15 cellular contexts compared by ENCODE assay signal in genomic region chr4:7159923-7160322, GRCh38. TPM values are rescaled to one million over a fixed set of nuclear protein-coding genes. Genes with fewer than 3 reads are reported as not detected.
"Had no signal": no experiment of that assay in that cellular context is flagged by ENCODE, and none has a peak within 500 bp of the region (broad histone marks: within the 10 kb centered on the region; RNA-seq: fewer than 3 reads in every experiment).

No MANE protein-coding gene starts in this region.

- H3K9me3 ChIP-seq: ascending aorta, gastrocnemius medialis, heart right ventricle, thyroid gland had no signal

- H3K4me3 Mint-ChIP-seq: activated CD4-positive, alpha-beta memory T cell treated with anti-CD3 and anti-CD28 coated beads for 36 hours; activated naive CD8-positive, alpha-beta T cell treated with anti-CD3 and anti-CD28 coated beads, Interleukin-2, amount 10 ng/mL, durations not matched to agents 7 days and 5 days; natural killer cell; T-cell had no signal

- H3K27ac ChIP-seq: ascending aorta, cardiac muscle cell, coronary artery, gastrocnemius medialis, heart right ventricle, thyroid gland had no signal

- H3K27ac Mint-ChIP-seq: activated CD4-positive, alpha-beta memory T cell treated with anti-CD3 and anti-CD28 coated beads for 36 hours; activated naive CD8-positive, alpha-beta T cell treated with anti-CD3 and anti-CD28 coated beads, Interleukin-2, amount 10 ng/mL, durations not matched to agents 7 days and 5 days; natural killer cell; T-cell had no signal

- H3K9me3 Mint-ChIP-seq: activated CD4-positive, alpha-beta memory T cell treated with anti-CD3 and anti-CD28 coated beads for 36 hours; activated naive CD8-positive, alpha-beta T cell treated with anti-CD3 and anti-CD28 coated beads, Interleukin-2, amount 10 ng/mL, durations not matched to agents 7 days and 5 days; natural killer cell; T-cell had no signal

- H3K27me3 ChIP-seq: ascending aorta, cardiac muscle cell, gastrocnemius medialis, heart right ventricle, thyroid gland had no signal

- H3K4me1 ChIP-seq: ascending aorta, gastrocnemius medialis had no signal

- DNase-seq: activated T-cell treated with anti-CD3 and anti-CD28 coated beads, Interleukin-2, amount 50 U/mL, for 48 hours; effector memory CD4-positive, alpha-beta T cell; heart right ventricle; mammary epithelial cell; natural killer cell; T1000; thyroid gland had no signal

- ATAC-seq: gastrocnemius medialis, natural killer cell, T-cell had no signal

- H3K4me3 ChIP-seq: ascending aorta, cardiac muscle cell, coronary artery, gastrocnemius medialis, heart right ventricle, thyroid gland had no signal

- H3K4me1 Mint-ChIP-seq: T-cell had no signal

- H3K36me3 Mint-ChIP-seq: activated CD4-positive, alpha-beta memory T cell treated with anti-CD3 and anti-CD28 coated beads for 36 hours; activated naive CD8-positive, alpha-beta T cell treated with anti-CD3 and anti-CD28 coated beads, Interleukin-2, amount 10 ng/mL, durations not matched to agents 7 days and 5 days; natural killer cell; T-cell had no signal

- H3K36me3 ChIP-seq: ascending aorta, cardiac muscle cell, gastrocnemius medialis, heart right ventricle, thyroid gland had no signal

RNA-seq across cellular contexts. Expression of gene SORCS2, which starts 32.4 kb away (rescaled TPM):
- total RNA-seq: activated naive CD8-positive, alpha-beta T cell treated with anti-CD3 and anti-CD28 coated beads, Interleukin-2, amount 10 ng/mL, durations not matched to agents 7 days and 5 days; SK-MEL-5 had no signal
